ENCODE assay signal across 10 cellular contexts in the genomic region with DNA sequence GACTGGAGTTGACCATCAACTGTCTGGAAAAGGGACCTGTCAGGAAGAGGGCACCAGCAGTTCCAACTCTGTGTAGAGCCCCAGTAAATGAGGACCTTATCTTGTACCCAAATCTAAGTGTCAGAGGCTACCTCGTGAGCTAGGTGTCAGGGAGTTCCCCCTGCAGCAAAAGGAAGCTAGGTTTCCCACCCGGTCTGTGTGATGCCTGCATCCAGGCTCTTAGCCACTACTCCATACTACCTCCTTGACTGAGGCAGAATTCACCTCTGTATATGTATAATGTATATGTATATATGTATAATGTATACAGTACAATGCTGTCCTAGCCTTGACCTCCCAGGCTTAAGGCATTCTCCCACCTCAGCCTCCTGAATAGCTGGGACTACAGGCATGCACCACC. TPM values are rescaled to one million over a fixed set of nuclear protein-coding genes. Genes with fewer than 3 reads are reported as not detected.
DNase-seq lines count a peak whose midpoint lies in the region; ATAC-seq, FAIRE-seq and TF ChIP-seq lines count a peak whose summit lies in the region.
"Had no signal": no experiment of that assay in that cellular context is flagged by ENCODE, and none has a peak within 500 bp of the region (broad histone marks: within the 10 kb centered on the region; RNA-seq: fewer than 3 reads in every experiment).

No MANE protein-coding gene starts in this region.

- in situ Hi-C loops in GM23248 (cut with MboI), result no loop called here

- H3K36me3 ChIP-seq in GM23248 (ENCODE audit: low read depth) (no peaks in the 10 kb centered on the region), astrocyte (ENCODE audit: insufficient read depth, low read length) (no peaks in the 10 kb centered on the region), adrenal gland (replicated peaks in 1 of 2) (no peaks in the 10 kb centered on the region)

- H3K4me2 ChIP-seq in A549 (peak overlapping the region; percentile 53; the same call in 2 of the 3 replicates), GM23248 (ENCODE audit: unreplicated experiment) (peak overlapping the region; percentile 90), astrocyte (ENCODE audit: low read length) (peak overlapping the region; percentile 76)

- H3K27me3 Mint-ChIP-seq in astrocyte (ENCODE audit: low read depth, unreplicated experiment) (peaks cover 9% of the 10 kb centered on the region), naive B cell (peaks cover 0 to 12% (median 0%) of the 10 kb centered on the region in 3 donors)

- TF ChIP-seq POLR2A in A549 (IDR thresholded peaks at IDR 0.05; ENCODE audit: low read length), result no peak
- TF ChIP-seq POLR2A in adrenal gland (IDR thresholded peaks at IDR 0.05), result no peak

- H3K27ac Mint-ChIP-seq in astrocyte (ENCODE audit: unreplicated experiment) (peak overlapping the region; percentile 72), naive B cell (peak overlapping the region in 2 of 6 donors; percentile 10 to 60)

- H2AFZ ChIP-seq in GM23248 (0 out of 2 replicates have a peak overlapping the region, but pooled peaks have one; percentile 48), astrocyte (ENCODE audit: low read depth, low read length) (peak overlapping the region; percentile 46)

- H3K9me2 ChIP-seq in GM23248 (ENCODE audit: insufficient read depth), result no peaks in the 10 kb centered on the region

- no peak for DNase-seq in A549 (ENCODE audit: low read depth in 1 of 2, low spot score in 1 of 2)
- DNase-seq in GM23248, result no peak
- no peak for DNase-seq in astrocyte (ENCODE audit: low read depth)
- no peak for DNase-seq in naive B cell
- DNase-seq in NCI-H345 treated with DMSO at 0.1 percent for 48 hours (lab: John Stamatoyannopoulos, UW; ENCODE audit: unreplicated experiment), result no peak
- DNase-seq in adrenal gland, result no peak
- no peak for DNase-seq in epidermal melanocyte (ENCODE audit: insufficient read length, low spot score)
- DNase-seq in stimulated activated CD4-positive, alpha-beta T cell treated with anti-CD3 and anti-CD28 coated beads, Interleukin-1b, Interleukin-23, amount 100 ng/mL, for 48 hours, result no peak
- DNase-seq: HCEC 1CT, NCI-H1417 treated with DMSO at 0.1 percent for 48 hours had no signal

- H3K4me1 Mint-ChIP-seq in astrocyte (ENCODE audit: low read depth, unreplicated experiment) (peaks cover 8% of the 10 kb centered on the region), naive B cell (peaks cover 5 to 9% (median 9%) of the 10 kb centered on the region in 3 donors)

- intact Hi-C loops in adrenal gland (cut with DNase I), result loop anchor here (2.0 to 5.0 kb wide), 3 partner anchors 85 to 207 kb away; no protein-coding TSS in a partner anchor

- no peak for TF ChIP-seq CTCF in A549 (IDR thresholded peaks at IDR 0.05)
- TF ChIP-seq CTCF in astrocyte (IDR thresholded peaks at IDR 0.05; ENCODE audit: insufficient read depth, low read depth, low read length), result no peak
- TF ChIP-seq CTCF in adrenal gland (IDR thresholded peaks at IDR 0.05), result no peak

- H3K9ac ChIP-seq in GM23248 (no peak overlapping the region), astrocyte (ENCODE audit: low read length) (peak overlapping the region; percentile 23)

- H3K9me3 ChIP-seq in A549 (no peaks in the 10 kb centered on the region), GM23248 (ENCODE audit: low read depth) (no peaks in the 10 kb centered on the region), astrocyte (ENCODE audit: insufficient read depth, low read depth, low read length) (no peaks in the 10 kb centered on the region), adrenal gland (replicated peaks in 1 of 3) (no peaks in the 10 kb centered on the region)

- no peaks in the 10 kb centered on the region for H3K36me3 Mint-ChIP-seq in astrocyte (ENCODE audit: low read depth, unreplicated experiment)
- H3K36me3 Mint-ChIP-seq in naive B cell, result no peaks in the 10 kb centered on the region

- H3K27ac ChIP-seq in A549 (peak overlapping the region; percentile 96 to 98; a peak in 5 of 6 replicates), GM23248 (no peak overlapping the region), astrocyte (ENCODE audit: low read depth, low read length) (no peak overlapping the region), adrenal gland (no peak overlapping the region)

- TF ChIP-seq RAD21 in A549 (conservative IDR thresholded peaks at IDR 0.05 in 1 of 2, IDR thresholded peaks at IDR 0.05 in 1 of 2), result no peak

- H3K27me3 ChIP-seq in GM23248 (replicated peaks; ENCODE audit: insufficient read depth) (no peaks in the 10 kb centered on the region), astrocyte (ENCODE audit: insufficient read depth, low read length) (no peaks in the 10 kb centered on the region), adrenal gland (no peaks in the 10 kb centered on the region)

- 23% methylated on average over 2 of the region's 2 CpGs for WGBS in A549 (ENCODE audit: missing lambda C conversion rate)
- 42 to 50% methylated on average over 2 of the region's 2 CpGs for WGBS in GM23248 (ENCODE audit: low coverage in 1 of 2, low lambda C conversion rate in 2 of 2, missing lambda C conversion rate in 2 of 2), 2 experiments
- WGBS in adrenal gland, 4 donors, result 18 to 52% (median 36%) methylated on average over 2 of the region's 2 CpGs

- H3K9me3 Mint-ChIP-seq in astrocyte (ENCODE audit: unreplicated experiment) (peaks cover 2% of the 10 kb centered on the region), naive B cell (peaks cover 0 to 1% (median 0%) of the 10 kb centered on the region in 7 donors)

- POLR2A ChIA-PET in A549 (lab: Yijun Ruan, JAX), result interaction anchor here (0.9 to 1.1 kb wide), 2 partner anchors 16 to 207 kb away, joined by 3 to 4 read pairs; a partner anchor contains a TSS

- no peaks in the 10 kb centered on the region for H3F3A ChIP-seq in GM23248 (ENCODE audit: insufficient read depth)

- ATAC-seq in A549, result no peak
- ATAC-seq in naive B cell (ENCODE audit: low read depth in 2 of 2), result peak in 1 of 2 donors; percentile 28

- H3K4me1 ChIP-seq in A549 (peaks cover 24% of the 10 kb centered on the region), GM23248 (ENCODE audit: insufficient read depth) (peaks cover 5% of the 10 kb centered on the region), astrocyte (ENCODE audit: insufficient read depth, low read length) (peaks cover 13% of the 10 kb centered on the region), adrenal gland (replicated peaks in 1 of 2) (peaks cover 0 to 5% of the 10 kb centered on the region in 2 donors)

- TF ChIP-seq EP300 in A549 (IDR thresholded peaks at IDR 0.05), result no peak

- H4K20me1 ChIP-seq in GM23248 (ENCODE audit: insufficient read depth) (no peaks in the 10 kb centered on the region), astrocyte (ENCODE audit: insufficient read depth, low read length) (no peaks in the 10 kb centered on the region)

- H3K79me2 ChIP-seq in GM23248 (ENCODE audit: insufficient read depth) (no peaks in the 10 kb centered on the region), astrocyte (ENCODE audit: insufficient read depth, low read length) (no peaks in the 10 kb centered on the region)

- FAIRE-seq in A549 (lab: Jason Lieb, UNC) (no peak), astrocyte (lab: Jason Lieb, UNC) (no peak)

- peak overlapping the region; percentile 74 for H3K4me3 Mint-ChIP-seq in astrocyte (ENCODE audit: unreplicated experiment)
- H3K4me3 Mint-ChIP-seq in naive B cell, result peak overlapping the region in 7 of 8 donors; percentile 57 to 81 (median 72)

- CTCF ChIA-PET in A549 (lab: Yijun Ruan, JAX), result interaction anchor here (0.7 to 10.0 kb wide), 41 partner anchors 13 to 510 kb away, joined by 3 to 203 read pairs (median 5); a partner anchor contains a TSS

- H3K4me3 ChIP-seq in A549 (no peak overlapping the region), GM23248 (peak overlapping the region; percentile 61), astrocyte (ENCODE audit: insufficient read depth, low read depth, low read length) (peak overlapping the region; percentile 35), adrenal gland (peak overlapping the region in 1 of 4 donors; percentile 70)

TF ChIP-seq in A549, 52 proteins besides CTCF, POLR2A, EP300 and RAD21 (continues in another document):
- no peak for TF ChIP-seq GATA3 (IDR thresholded peaks at IDR 0.05; ENCODE audit: borderline replicate concordance)

RNA-seq across cellular contexts. Expression of a gene that starts 15.5 kb away (rescaled TPM):
- polyA plus RNA-seq in A549 (2011; rRNA removed), result 18.3 and 26.2 TPM in 2 replicates
- 4.7 and 6.1 TPM in 2 replicates for polyA plus RNA-seq in A549 (2012; cell fraction: cytosol; rRNA removed)
- 8.1 and 10.5 TPM in 2 replicates for polyA plus RNA-seq in A549 (2012; cell fraction: nucleus; rRNA removed)
- polyA plus RNA-seq in A549 (2017; fragmentation: RNase III; extraction: RNeasy Plus Mini Kit Qiagen cat#74134 plus additional on column Dnase treatment), result 17.9 to 18.2 TPM (median 18.0 TPM) in 3 replicates
- polyA minus RNA-seq in A549 (2011; rRNA and poly(A)+ RNA removed), result 31.8 and 33.3 TPM in 2 replicates
- total RNA-seq in GM23248 (2014; rRNA removed; shearing (Covaris generic)), result 28.1 and 35.0 TPM in 2 replicates
- polyA plus RNA-seq in GM23248 (2016; fragmentation: Nextera tagmentation; extraction: Ambion mirVana), result 52.2 and 55.8 TPM in 2 replicates
- total RNA-seq in astrocyte, result 77.1 and 82.2 TPM in 2 replicates
- polyA plus RNA-seq in naive B cell (ENCODE audit: low read depth in 6 of 6), result 10 to 100 TPM in 1 of 6 donors, 1 to 10 TPM in 5; 1.3 to 14.1 (median 7.0) TPM
- total RNA-seq in adrenal gland, result 10 to 100 TPM; 16.2 to 65.3 (median 30.1) TPM
- 10 to 100 TPM in 1 of 3 donors, 1 to 10 TPM in 2; 7.1 to 25.8 (median 9.7) TPM for polyA plus RNA-seq in adrenal gland

RNA-seq across cellular contexts. Expression of a gene that starts 33.1 kb away (rescaled TPM):
- polyA plus RNA-seq in A549 (2011; rRNA removed) (8.5 and 11.2 TPM in 2 replicates), A549 (2017; fragmentation: RNase III; extraction: RNeasy Plus Mini Kit Qiagen cat#74134 plus additional on column Dnase treatment) (7.5 to 11.4 TPM (median 9.4 TPM) in 3 replicates), GM23248 (2016; fragmentation: Nextera tagmentation; extraction: Ambion mirVana) (not detected in 2 replicates), naive B cell (ENCODE audit: low read depth in 6 of 6) (not detected), adrenal gland (under 1 TPM in 1 of 3 donors, not detected in 2; 0.03 TPM)
- polyA plus RNA-seq in A549 (2012; cell fraction: cytosol; rRNA removed), result 7.0 and 9.9 TPM in 2 replicates
- 7.2 TPM in 2 replicates for polyA plus RNA-seq in A549 (2012; cell fraction: nucleus; rRNA removed)
- polyA minus RNA-seq in A549 (2011; rRNA and poly(A)+ RNA removed), result 11.4 and 11.6 TPM in 2 replicates
- total RNA-seq in GM23248 (2014; rRNA removed; shearing (Covaris generic)), result not detected in 2 replicates
- total RNA-seq in astrocyte (3.3 and 3.8 TPM in 2 replicates), adrenal gland (not detected)

Comparison
In these comparisons a context has a peak if more than half of its experiments do, and no peak if none do; other contexts are left out.
1. H3K27ac ChIP-seq: peak in A549 (2 of 2); none in GM23248 (single experiment), astrocyte (single experiment) and adrenal gland (0 of 5).
2. Peak in every context shown above with its lines, with median percentiles within 50 percentile points of each other: H3K4me2 ChIP-seq.